3 cellular contexts compared by ENCODE assay signal in the genomic region with DNA sequence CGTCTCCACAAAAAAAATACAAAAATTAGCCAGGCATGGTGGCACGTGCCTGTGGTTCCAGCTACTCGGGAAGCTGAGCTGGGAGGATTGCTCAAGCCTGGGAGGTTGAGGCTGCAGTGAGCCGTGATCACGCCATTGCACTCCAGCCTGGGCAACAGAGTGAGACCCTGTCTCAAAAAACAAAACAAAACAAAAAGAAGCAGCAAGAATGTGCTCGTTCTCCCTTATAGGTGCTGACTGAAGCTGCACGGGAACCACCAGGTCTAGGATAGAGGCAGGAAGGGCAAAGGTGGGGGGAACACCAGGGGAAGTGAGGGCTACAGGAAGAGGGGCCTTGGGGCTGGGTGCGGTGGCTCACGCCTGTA. TPM values are rescaled to one million over a fixed set of nuclear protein-coding genes. Genes with fewer than 3 reads are reported as not detected.
"Had no signal": no experiment of that assay in that cellular context is flagged by ENCODE, and none has a peak within 500 bp of the region (broad histone marks: within the 10 kb centered on the region; RNA-seq: fewer than 3 reads in every experiment).

No MANE protein-coding gene starts in this region.

RNA-seq across cellular contexts. Expression of a gene that starts 24.4 kb away (rescaled TPM):
- total RNA-seq: GM23248, H4, H7 had no signal
- polyA plus RNA-seq: GM23248 had no signal
